ENCODE assay signal across 8 cellular contexts in genomic region chr1:119631433-119632102, GRCh38. TPM values are rescaled to one million over a fixed set of nuclear protein-coding genes. Genes with fewer than 3 reads are reported as not detected.
A peak's percentile ranks its signal among the peaks of the same experiment; 100 is the strongest.
DNase-seq lines count a peak whose midpoint lies in the region; ATAC-seq and TF ChIP-seq lines count a peak whose summit lies in the region.

No MANE protein-coding gene starts in this region.

- no peak overlapping the region for H3K4me3 ChIP-seq in mucosa of descending colon
- no peak overlapping the region for H3K4me3 ChIP-seq in CD8-positive, alpha-beta T cell (ENCODE audit: low read depth, low read length)
- no peak overlapping the region for H3K4me3 ChIP-seq in OCI-LY7 (ENCODE audit: low read depth, low read length, poor library complexity, severe bottlenecking)

- no peaks in the 10 kb centered on the region for H3K36me3 Mint-ChIP-seq in CD8-positive, alpha-beta T cell

- H3K9me2 ChIP-seq in OCI-LY7 (ENCODE audit: insufficient read depth, low read length): no peaks in the 10 kb centered on the region

- no peak for TF ChIP-seq POLR2A in erythroblast (IDR thresholded peaks at IDR 0.05; ENCODE audit: low read length)

- peak; percentile 97 for ATAC-seq in mucosa of descending colon
- no peak for ATAC-seq in CD8-positive, alpha-beta T cell

- no peaks in the 10 kb centered on the region for H3K9me3 Mint-ChIP-seq in CD8-positive, alpha-beta T cell

- no peak overlapping the region for H3K4me2 ChIP-seq in OCI-LY7 (ENCODE audit: low read length)

- TF ChIP-seq CTCF in mucosa of descending colon (IDR thresholded peaks at IDR 0.05): no peak
- no peak for TF ChIP-seq CTCF in CD8-positive, alpha-beta T cell (IDR thresholded peaks at IDR 0.05)
- no peak for TF ChIP-seq CTCF in OCI-LY7 (conservative IDR thresholded peaks at IDR 0.05; ENCODE audit: low read length)

- H4K20me1 ChIP-seq in OCI-LY7 (ENCODE audit: insufficient read depth, low read length): no peaks in the 10 kb centered on the region

- H3K4me1 Mint-ChIP-seq in CD8-positive, alpha-beta T cell (ENCODE audit: low read depth): no peaks in the 10 kb centered on the region

- POLR2A ChIA-PET in CD8-positive, alpha-beta T cell (lab: Charles Lee): no interaction called here
- POLR2A ChIA-PET in OCI-LY7 (lab: Charles Lee): no interaction called here

- no peaks in the 10 kb centered on the region for H3K27me3 ChIP-seq in CD8-positive, alpha-beta T cell (ENCODE audit: insufficient read depth, low read length)

- H3K9me3 ChIP-seq in mucosa of descending colon: no peaks in the 10 kb centered on the region
- no peaks in the 10 kb centered on the region for H3K9me3 ChIP-seq in CD8-positive, alpha-beta T cell (ENCODE audit: low read length)
- H3K9me3 ChIP-seq in OCI-LY7 (ENCODE audit: low read length): no peaks in the 10 kb centered on the region

- BruUV-seq in OCI-LY7 (replicated peaks; lab: Mats Ljungman, UMichigan): no TSS peak

- intact Hi-C loops in mucosa of descending colon (cut with DNase I, micrococcal nuclease): no loop called here
- intact Hi-C loops in CD8-positive, alpha-beta T cell (cut with DNase I, micrococcal nuclease): no loop called here
- intact Hi-C loops in OCI-LY7 (cut with micrococcal nuclease; ENCODE audit: unreplicated experiment): no loop called here

- DNase-seq in NCI-H2107 (lab: John Stamatoyannopoulos, UW): peak; percentile 23
- no peak for DNase-seq in NCI-H2107 treated with DMSO at 0.1 percent for 48 hours (lab: John Stamatoyannopoulos, UW; ENCODE audit: unreplicated experiment)
- peak; percentile 62 for DNase-seq in NCI-H526 treated with DMSO at 0.1 percent for 48 hours (lab: John Stamatoyannopoulos, UW)
- peak; percentile 88 to 92 for DNase-seq in erythroblast (lab: John Stamatoyannopoulos, UW)
- peak; percentile 86 to 93 (median 88) for DNase-seq in mucosa of descending colon
- no peak for DNase-seq in CD8-positive, alpha-beta T cell
- no peak for DNase-seq in SHP77 treated with DMSO at 0.1 percent for 48 hours (lab: John Stamatoyannopoulos, UW)
- DNase-seq in OCI-LY7 (ENCODE audit: low spot score): no peak

- CTCF ChIA-PET in CD8-positive, alpha-beta T cell (lab: Charles Lee): no interaction called here
- CTCF ChIA-PET in OCI-LY7 (lab: Charles Lee; ENCODE audit: unreplicated experiment): no interaction called here

- no peak overlapping the region for H2AFZ ChIP-seq in OCI-LY7 (ENCODE audit: low read length)

- H3K79me2 ChIP-seq in OCI-LY7 (ENCODE audit: insufficient read depth, low read depth, low read length): no peaks in the 10 kb centered on the region

- H3K4me3 Mint-ChIP-seq in CD8-positive, alpha-beta T cell: no peak overlapping the region

- H3K27me3 Mint-ChIP-seq in CD8-positive, alpha-beta T cell (ENCODE audit: low read depth): peaks cover 57% of the 10 kb centered on the region

- H3K4me1 ChIP-seq in mucosa of descending colon (ENCODE audit: low read depth): peaks cover 11% of the 10 kb centered on the region
- H3K4me1 ChIP-seq in CD8-positive, alpha-beta T cell (ENCODE audit: insufficient read depth, low read length): no peaks in the 10 kb centered on the region
- no peaks in the 10 kb centered on the region for H3K4me1 ChIP-seq in OCI-LY7 (ENCODE audit: insufficient read depth, low read length, poor library complexity, severe bottlenecking)

- H3K36me3 ChIP-seq in mucosa of descending colon (ENCODE audit: low read depth) (no peaks in the 10 kb centered on the region), OCI-LY7 (ENCODE audit: insufficient read depth, low read length) (no peaks in the 10 kb centered on the region)
- H3K36me3 ChIP-seq in CD8-positive, alpha-beta T cell (ENCODE audit: insufficient read depth, low read length): no peaks in the 10 kb centered on the region

- H3K27ac ChIP-seq in CD8-positive, alpha-beta T cell (ENCODE audit: low read depth, low read length): no peak overlapping the region
- H3K27ac ChIP-seq in OCI-LY7 (ENCODE audit: low read depth, low read length, poor library complexity, severe bottlenecking): no peak overlapping the region

- H3K27ac Mint-ChIP-seq in CD8-positive, alpha-beta T cell: no peak overlapping the region

RNA-seq across cellular contexts. Expression of gene ZNF697, which starts 16.5 kb away (rescaled TPM):
- 1 to 10 TPM; 1.8 to 7.8 (median 2.8) TPM for total RNA-seq in mucosa of descending colon
- not detected for total RNA-seq in CD8-positive, alpha-beta T cell
- not detected in 2 replicates for total RNA-seq in OCI-LY7 (2014; rRNA removed; shearing (Covaris generic))
- not detected in 2 replicates for total RNA-seq in OCI-LY7 (2022)

Comparison
In these comparisons a context has a peak if more than half of its experiments do, and no peak if none do; other contexts are left out.
1. DNase-seq: peak in NCI-H2107 (single experiment), NCI-H526 treated with DMSO at 0.1 percent for 48 hours (single experiment), erythroblast (2 of 2) and mucosa of descending colon (3 of 3); none in NCI-H2107 treated with DMSO at 0.1 percent for 48 hours (single experiment), CD8-positive, alpha-beta T cell (0 of 7), SHP77 treated with DMSO at 0.1 percent for 48 hours (single experiment) and OCI-LY7 (single experiment).